Comparison of ENCODE assay signal across 15 cellular contexts in the genomic region with DNA sequence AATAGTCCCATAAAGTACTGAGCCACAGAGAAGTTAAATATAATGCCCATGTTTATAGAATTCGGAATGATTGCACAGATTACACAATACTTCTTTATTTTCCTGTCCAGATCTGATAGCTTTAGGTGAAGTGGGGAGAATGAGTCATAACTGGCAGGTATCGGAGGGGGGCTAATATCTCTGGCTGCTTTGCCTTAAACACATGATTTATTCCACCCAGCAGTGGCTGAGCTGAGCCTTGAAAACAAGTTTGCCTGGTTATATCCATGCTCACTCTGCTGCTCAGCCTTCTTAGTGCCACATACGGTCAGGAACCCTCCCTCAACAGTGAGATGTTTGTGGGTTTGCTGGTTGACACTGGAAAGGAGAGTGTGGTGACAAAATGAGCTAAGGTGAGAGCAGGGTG.
DNase-seq lines count a peak whose midpoint lies in the region; ATAC-seq, FAIRE-seq and TF ChIP-seq lines count a peak whose summit lies in the region.
"Had no signal": no experiment of that assay in that cellular context is flagged by ENCODE, and none has a peak within 500 bp of the region (broad histone marks: within the 10 kb centered on the region; RNA-seq: fewer than 3 reads in every experiment).

No MANE protein-coding gene starts in this region.

- no peak for TF ChIP-seq CTCF in body of pancreas (IDR thresholded peaks at IDR 0.05)
- no peak for TF ChIP-seq CTCF in left lung (IDR thresholded peaks at IDR 0.05)

- intact Hi-C loops in body of pancreas (cut with DNase I) (no loop called here), left lung (cut with DNase I) (no loop called here)

- FAIRE-seq in urothelium cell line (lab: Jason Lieb, UNC): no peak
- FAIRE-seq: kidney had no signal

- no peaks in the 10 kb centered on the region for H3K27me3 ChIP-seq in body of pancreas
- no peaks in the 10 kb centered on the region for H3K27me3 ChIP-seq in left lung
- H3K27me3 ChIP-seq: adrenal gland, MG63 had no signal

- peak; percentile 85 for ATAC-seq in body of pancreas
- peak; percentile 94 for ATAC-seq in left lung
- no peak for ATAC-seq in HG02763 (IDR thresholded peaks at IDR 0.05; ENCODE audit: unreplicated experiment)

- no peaks in the 10 kb centered on the region for H3K36me3 ChIP-seq in body of pancreas (replicated peaks in 1 of 2; ENCODE audit: insufficient read depth in 1 of 2, low read depth in 2 of 2)
- H3K36me3 ChIP-seq in left lung: no peaks in the 10 kb centered on the region
- H3K36me3 ChIP-seq: adrenal gland, MG63 had no signal

- DNase-seq in NCI-H345 (lab: John Stamatoyannopoulos, UW) (peak; percentile 19), NCI-H345 treated with DMSO at 0.1 percent for 48 hours (lab: John Stamatoyannopoulos, UW; ENCODE audit: unreplicated experiment) (no peak), body of pancreas (peak; percentile 41 to 75 (median 61)), left lung (no peak), urothelium cell line (ENCODE audit: low spot score) (peak; percentile 25), SHP77 (lab: John Stamatoyannopoulos, UW) (no peak), NCI-H187 treated with DMSO at 0.1 percent for 48 hours (lab: John Stamatoyannopoulos, UW) (no peak)
- DNase-seq: activated CD4-positive, alpha-beta memory T cell treated with anti-CD3 and anti-CD28 coated beads, Interleukin-2, amount 10 ng/mL, durations not matched to agents 7 days and 5 days; adrenal gland; kidney; MG63; NCI-H2107; SK-N-SH had no signal

- H3K27ac ChIP-seq in body of pancreas (peak overlapping the region; percentile 38 to 65 (median 52)), left lung (no peak overlapping the region)
- H3K27ac ChIP-seq: adrenal gland, parathyroid adenoma had no signal

- H3K4me3 ChIP-seq in body of pancreas: no peak overlapping the region
- H3K4me3 ChIP-seq in left lung: no peak overlapping the region
- H3K4me3 ChIP-seq: adrenal gland, MG63 had no signal

- H3K9me3 ChIP-seq in body of pancreas: no peaks in the 10 kb centered on the region
- H3K9me3 ChIP-seq in left lung: no peaks in the 10 kb centered on the region
- H3K9me3 ChIP-seq: adrenal gland, MG63, SK-N-SH had no signal

- WGBS in body of pancreas, 2 donors: 3 to 8% methylated on average over 3 of the region's 3 CpGs

- H3K4me1 ChIP-seq in body of pancreas (peaks cover 23% of the 10 kb centered on the region), left lung (peaks cover 0 to 7% of the 10 kb centered on the region in 2 donors)
- H3K4me1 ChIP-seq: parathyroid adenoma had no signal

- TF ChIP-seq POLR2A in body of pancreas (IDR thresholded peaks at IDR 0.05): peak in 2 of 3 donors; percentile 27 to 48

Comparison
In these comparisons a context has a peak if more than half of its experiments do, and no peak if none do; other contexts are left out.
1. DNase-seq: peak in NCI-H345 (single experiment), body of pancreas (4 of 4) and urothelium cell line (single experiment); none in NCI-H345 treated with DMSO at 0.1 percent for 48 hours (single experiment), left lung (0 of 2), SHP77 (0 of 2) and NCI-H187 treated with DMSO at 0.1 percent for 48 hours (single experiment).
2. H3K27ac ChIP-seq: peak in body of pancreas (4 of 4); none in left lung (0 of 2).